8 cellular contexts compared by ENCODE assay signal in genomic region chr2:173402405-173402974, GRCh38. TPM values are rescaled to one million over a fixed set of nuclear protein-coding genes. Genes with fewer than 3 reads are reported as not detected.
DNase-seq lines count a peak whose midpoint lies in the region; ATAC-seq, FAIRE-seq and TF ChIP-seq lines count a peak whose summit lies in the region.

No MANE protein-coding gene starts in this region.

- H3K4me3 Mint-ChIP-seq in CD4-positive, alpha-beta T cell = no peak overlapping the region
- H3K4me3 Mint-ChIP-seq in activated naive CD8-positive, alpha-beta T cell treated with anti-CD3 and anti-CD28 coated beads for 36 hours = no peak overlapping the region

- no peaks in the 10 kb centered on the region for H3K9me3 Mint-ChIP-seq in CD4-positive, alpha-beta T cell
- H3K9me3 Mint-ChIP-seq in activated naive CD8-positive, alpha-beta T cell treated with anti-CD3 and anti-CD28 coated beads for 36 hours = no peaks in the 10 kb centered on the region

- no peak for FAIRE-seq in urothelium cell line (lab: Jason Lieb, UNC)

- peaks cover 5% of the 10 kb centered on the region for H3K4me1 Mint-ChIP-seq in CD4-positive, alpha-beta T cell (ENCODE audit: low read depth)
- peaks cover 8% of the 10 kb centered on the region for H3K4me1 Mint-ChIP-seq in activated naive CD8-positive, alpha-beta T cell treated with anti-CD3 and anti-CD28 coated beads for 36 hours

- WGBS in heart left ventricle, 4 donors = 5 to 7% (median 5%) methylated on average over 21 of the region's 21 CpGs
- WGBS in prostate gland = 6% methylated on average over 21 of the region's 21 CpGs

- peak; percentile 74 for ATAC-seq in CD4-positive, alpha-beta T cell (ENCODE audit: poor library complexity)
- ATAC-seq in GM21529 (IDR thresholded peaks at IDR 0.05; ENCODE audit: unreplicated experiment) (peak; percentile 64), heart left ventricle (peak; percentile 90 to 98 (median 96))

- H3K4me3 ChIP-seq in heart left ventricle (peak overlapping the region in 9 of 12 donors; percentile 21 to 41 (median 31)), prostate gland (no peak overlapping the region)

- DNase-seq in CD4-positive, alpha-beta T cell = peak; percentile 49 to 72 (median 56)
- peak; percentile 19 for DNase-seq in NCI-H1048 (lab: John Stamatoyannopoulos, UW)
- peak; percentile 73 for DNase-seq in SKM-1 treated with dmso at 0.1 percent for 144 hours (lab: John Stamatoyannopoulos, UW; ENCODE audit: unreplicated experiment)
- peak; percentile 63 for DNase-seq in activated naive CD8-positive, alpha-beta T cell treated with anti-CD3 and anti-CD28 coated beads for 36 hours
- DNase-seq in heart left ventricle = peak; percentile 79 to 86 (median 81)
- peak; percentile 74 for DNase-seq in prostate gland (ENCODE audit: low spot score)
- peak; percentile 83 for DNase-seq in urothelium cell line (ENCODE audit: low spot score)

- H3K36me3 ChIP-seq in heart left ventricle (no peaks in the 10 kb centered on the region), prostate gland (no peaks in the 10 kb centered on the region)

- intact Hi-C loops in CD4-positive, alpha-beta T cell (cut with DNase I, micrococcal nuclease) = loop anchor here (1.0 to 10.0 kb wide), 5 partner anchors 600 to 1042 kb away; no protein-coding TSS in a partner anchor
- intact Hi-C loops in heart left ventricle (cut with DNase I) = loop anchor here (1.0 to 10.0 kb wide), 16 partner anchors 45 to 940 kb away; no protein-coding TSS in a partner anchor
- intact Hi-C loops in prostate gland (cut with DNase I) = loop anchor here (5.0 to 10.0 kb wide), 3 partner anchors 162 to 940 kb away; no protein-coding TSS in a partner anchor

- no peak overlapping the region for H3K27ac ChIP-seq in CD4-positive, alpha-beta T cell (ENCODE audit: low read depth, low read length)
- H3K27ac ChIP-seq in heart left ventricle = no peak overlapping the region
- H3K27ac ChIP-seq in prostate gland = no peak overlapping the region

- CTCF ChIA-PET in CD4-positive, alpha-beta T cell (lab: Charles Lee) = interaction anchor here (0.7 to 1.9 kb wide), 5 partner anchors 11 to 946 kb away, joined by 3 to 13 read pairs (median 3); no protein-coding TSS in a partner anchor

- POLR2A ChIA-PET in CD4-positive, alpha-beta T cell (lab: Charles Lee) = interaction anchor here (1.2 kb wide), 1 partner anchor 939 kb away, joined by 5 read pairs; no protein-coding TSS in a partner anchor

- H3K27ac Mint-ChIP-seq in CD4-positive, alpha-beta T cell = no peak overlapping the region
- H3K27ac Mint-ChIP-seq in activated naive CD8-positive, alpha-beta T cell treated with anti-CD3 and anti-CD28 coated beads for 36 hours = no peak overlapping the region

- peaks cover 61% of the 10 kb centered on the region for H3K27me3 ChIP-seq in CD4-positive, alpha-beta T cell (ENCODE audit: control insufficient read depth, insufficient read depth, low read length)
- peaks cover 0 to 57% (median 8%) of the 10 kb centered on the region in 9 donors for H3K27me3 ChIP-seq in heart left ventricle
- no peaks in the 10 kb centered on the region for H3K27me3 ChIP-seq in prostate gland (replicated peaks; ENCODE audit: insufficient read depth)

- peaks cover 67% of the 10 kb centered on the region for H3K27me3 Mint-ChIP-seq in CD4-positive, alpha-beta T cell
- H3K27me3 Mint-ChIP-seq in activated naive CD8-positive, alpha-beta T cell treated with anti-CD3 and anti-CD28 coated beads for 36 hours = peaks cover 67% of the 10 kb centered on the region

- H3K4me1 ChIP-seq in heart left ventricle = peaks cover 0 to 13% (median 0%) of the 10 kb centered on the region in 12 donors
- no peaks in the 10 kb centered on the region for H3K4me1 ChIP-seq in prostate gland (replicated peaks)

- H3K9me3 ChIP-seq in CD4-positive, alpha-beta T cell (ENCODE audit: control insufficient read depth, low read length) = no peaks in the 10 kb centered on the region
- no peaks in the 10 kb centered on the region for H3K9me3 ChIP-seq in heart left ventricle
- no peaks in the 10 kb centered on the region for H3K9me3 ChIP-seq in prostate gland

- no peaks in the 10 kb centered on the region for H3K36me3 Mint-ChIP-seq in CD4-positive, alpha-beta T cell (ENCODE audit: low read depth)
- no peaks in the 10 kb centered on the region for H3K36me3 Mint-ChIP-seq in activated naive CD8-positive, alpha-beta T cell treated with anti-CD3 and anti-CD28 coated beads for 36 hours

- TF ChIP-seq CTCF in CD4-positive, alpha-beta T cell (IDR thresholded peaks at IDR 0.05) = peak; percentile 87
- TF ChIP-seq CTCF in heart left ventricle (IDR thresholded peaks at IDR 0.05) (peak; percentile 64 to 88 (median 83)), prostate gland (IDR thresholded peaks at IDR 0.05) (peak; percentile 68 to 90 (median 86))

- no peak for TF ChIP-seq POLR2A in heart left ventricle (IDR thresholded peaks at IDR 0.05)
- no peak for TF ChIP-seq POLR2A in prostate gland (IDR thresholded peaks at IDR 0.05)

RNA-seq across cellular contexts. Expression of gene CDCA7, which starts 47.8 kb away (rescaled TPM):
- 1 to 10 TPM; 1.6 to 1.8 TPM for total RNA-seq in CD4-positive, alpha-beta T cell
- 10 to 100 TPM; 79.3 to 79.4 TPM for total RNA-seq in activated naive CD8-positive, alpha-beta T cell treated with anti-CD3 and anti-CD28 coated beads for 36 hours
- total RNA-seq in heart left ventricle (1 to 10 TPM in 5 of 9 donors, under 1 TPM in 4; 0.12 to 3.7 (median 1.1) TPM), prostate gland (10 to 100 TPM in 1 of 2 donors, 1 to 10 TPM in 1; 9.5 to 13.7 TPM)
- under 1 TPM; 0.37 to 0.65 TPM for polyA plus RNA-seq in heart left ventricle

Comparison
In these comparisons a context has a peak if more than half of its experiments do, and no peak if none do; other contexts are left out.
1. DNase-seq: peak in every context shown above with its lines; median percentile 83 in urothelium cell line; 81 in heart left ventricle; 74 in prostate gland; 73 in SKM-1 treated with dmso at 0.1 percent for 144 hours; 63 in activated naive CD8-positive, alpha-beta T cell treated with anti-CD3 and anti-CD28 coated beads for 36 hours; 56 in CD4-positive, alpha-beta T cell; 19 in NCI-H1048.
2. H3K4me3 ChIP-seq: peak in heart left ventricle (9 of 12); none in prostate gland (0 of 2).
3. RNA of gene CDCA7, which starts 47.8 kb away (total RNA-seq): 79.3 to 79.4 TPM in activated naive CD8-positive, alpha-beta T cell treated with anti-CD3 and anti-CD28 coated beads for 36 hours; 9.5 to 13.7 TPM in prostate gland, 1.6 to 1.8 TPM in CD4-positive, alpha-beta T cell and 0.12 to 3.7 TPM in heart left ventricle; every median in the first group is over 4 times any median in the second.
4. Peak in every context shown above with its lines, with median percentiles within 50 percentile points of each other: ATAC-seq and CTCF ChIP-seq.